8 cellular contexts compared by ENCODE assay signal in the genomic region with DNA sequence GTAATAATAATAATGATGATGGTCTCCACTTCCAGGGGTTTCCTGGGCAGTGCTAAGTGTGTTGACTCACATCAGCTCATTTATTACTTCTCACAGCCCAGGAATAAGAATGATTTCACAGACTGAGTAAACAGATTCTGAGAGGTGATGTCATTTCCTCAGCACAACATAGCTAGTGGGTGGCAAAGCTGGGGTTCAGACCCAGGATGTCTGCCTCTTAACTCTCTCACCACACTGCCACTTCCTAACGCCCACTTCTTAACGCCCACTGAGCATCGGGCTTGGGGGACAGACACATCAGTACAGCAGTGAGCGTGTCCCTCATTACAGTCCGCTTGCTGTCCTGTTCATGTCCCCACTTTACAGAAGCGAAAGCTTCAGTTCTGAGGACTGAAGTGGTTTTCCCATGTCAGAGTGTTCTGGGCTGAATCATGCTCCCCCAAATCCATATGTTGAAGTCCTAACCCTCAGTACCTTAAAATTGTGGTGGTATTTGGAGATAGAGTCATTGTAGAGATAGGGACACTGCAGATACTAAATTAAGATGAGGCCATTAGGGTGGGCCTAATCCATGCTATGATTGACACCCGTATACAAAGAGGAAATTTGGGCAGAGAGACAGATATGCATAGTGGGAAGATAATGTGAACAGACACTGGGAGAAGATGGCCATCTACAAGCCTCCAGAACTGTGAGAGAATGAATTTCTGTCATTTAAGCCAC.
DNase-seq lines count a peak whose midpoint lies in the region; ATAC-seq and TF ChIP-seq lines count a peak whose summit lies in the region.

No MANE protein-coding gene starts in this region.

- H3K36me3 Mint-ChIP-seq in activated T-cell treated with anti-CD3 and anti-CD28 coated beads, Interleukin-2, amount 50 U/mL, for 4 hours (ENCODE audit: insufficient read depth), result no peaks in the 10 kb centered on the region
- H3K36me3 Mint-ChIP-seq in Calu3 (ENCODE audit: insufficient read depth, unreplicated experiment), result no peaks in the 10 kb centered on the region

- intact Hi-C loops in mucosa of descending colon (cut with DNase I, micrococcal nuclease) (no loop called here), Calu3 (cut with micrococcal nuclease; ENCODE audit: unreplicated experiment) (no loop called here)

- H3K4me3 Mint-ChIP-seq in activated T-cell treated with anti-CD3 and anti-CD28 coated beads, Interleukin-2, amount 50 U/mL, for 4 hours, result no peak overlapping the region
- no peak overlapping the region for H3K4me3 Mint-ChIP-seq in Calu3 (ENCODE audit: low read depth, unreplicated experiment)

- ATAC-seq in HG03442 (IDR thresholded peaks at IDR 0.05; ENCODE audit: unreplicated experiment) (peak; percentile 81), mucosa of descending colon (peak; percentile 76)
- ATAC-seq in activated T-cell treated with anti-CD3 and anti-CD28 coated beads, Interleukin-2, amount 50 U/mL, for 4 hours, result peak; percentile 86 to 91

- no peaks in the 10 kb centered on the region for H3K27me3 Mint-ChIP-seq in activated T-cell treated with anti-CD3 and anti-CD28 coated beads, Interleukin-2, amount 50 U/mL, for 4 hours (ENCODE audit: low read depth)
- peaks cover 35% of the 10 kb centered on the region for H3K27me3 Mint-ChIP-seq in Calu3 (ENCODE audit: unreplicated experiment)

- H3K36me3 ChIP-seq in mucosa of descending colon (ENCODE audit: low read depth), result no peaks in the 10 kb centered on the region

- no peaks in the 10 kb centered on the region for H3K9me3 Mint-ChIP-seq in activated T-cell treated with anti-CD3 and anti-CD28 coated beads, Interleukin-2, amount 50 U/mL, for 4 hours
- no peaks in the 10 kb centered on the region for H3K9me3 Mint-ChIP-seq in Calu3 (ENCODE audit: low read depth, unreplicated experiment)

- no peaks in the 10 kb centered on the region for H3K4me1 ChIP-seq in mucosa of descending colon (ENCODE audit: low read depth)

- H3K4me1 Mint-ChIP-seq in activated T-cell treated with anti-CD3 and anti-CD28 coated beads, Interleukin-2, amount 50 U/mL, for 4 hours (ENCODE audit: low read depth), result peaks cover 24% of the 10 kb centered on the region
- H3K4me1 Mint-ChIP-seq in Calu3 (ENCODE audit: low read depth, unreplicated experiment), result no peaks in the 10 kb centered on the region

- H3K4me3 ChIP-seq in mucosa of descending colon, result no peak overlapping the region

- no peak for TF ChIP-seq CTCF in mucosa of descending colon (IDR thresholded peaks at IDR 0.05)
- TF ChIP-seq CTCF in Calu3 (IDR thresholded peaks at IDR 0.05; ENCODE audit: unreplicated experiment), result no peak

- BruUV-seq in Calu3 (replicated peaks; lab: Mats Ljungman, UMichigan), result no TSS peak

- CTCF ChIA-PET in Calu3 (lab: Charles Lee), result no interaction called here

- H3K27ac Mint-ChIP-seq in Calu3 (ENCODE audit: unreplicated experiment), result no peak overlapping the region

- DNase-seq in GM03348 (ENCODE audit: low spot score) (peak; percentile 43), mucosa of descending colon (peak in 1 of 3 donors; percentile 6), stromal cell of bone marrow (ENCODE audit: low read depth) (peak; percentile 37), NCI-H146 (lab: John Stamatoyannopoulos, UW) (no peak), NCI-H1092 treated with DMSO at 0.1 percent for 48 hours (lab: John Stamatoyannopoulos, UW) (no peak), Calu3 (no peak)
- peak; percentile 61 for DNase-seq in activated T-cell treated with anti-CD3 and anti-CD28 coated beads, Interleukin-2, amount 50 U/mL, for 4 hours

- no peaks in the 10 kb centered on the region for H3K9me3 ChIP-seq in mucosa of descending colon

Comparison
In these comparisons a context has a peak if more than half of its experiments do, and no peak if none do; other contexts are left out.
1. DNase-seq: peak in GM03348 (single experiment), activated T-cell treated with anti-CD3 and anti-CD28 coated beads, Interleukin-2, amount 50 U/mL, for 4 hours (single experiment) and stromal cell of bone marrow (single experiment); none in NCI-H146 (single experiment), NCI-H1092 treated with DMSO at 0.1 percent for 48 hours (single experiment) and Calu3 (single experiment).
2. Peak in every context shown above with its lines, with median percentiles within 50 percentile points of each other: ATAC-seq.